ENCODE assay signal across 17 cellular contexts in the genomic region with DNA sequence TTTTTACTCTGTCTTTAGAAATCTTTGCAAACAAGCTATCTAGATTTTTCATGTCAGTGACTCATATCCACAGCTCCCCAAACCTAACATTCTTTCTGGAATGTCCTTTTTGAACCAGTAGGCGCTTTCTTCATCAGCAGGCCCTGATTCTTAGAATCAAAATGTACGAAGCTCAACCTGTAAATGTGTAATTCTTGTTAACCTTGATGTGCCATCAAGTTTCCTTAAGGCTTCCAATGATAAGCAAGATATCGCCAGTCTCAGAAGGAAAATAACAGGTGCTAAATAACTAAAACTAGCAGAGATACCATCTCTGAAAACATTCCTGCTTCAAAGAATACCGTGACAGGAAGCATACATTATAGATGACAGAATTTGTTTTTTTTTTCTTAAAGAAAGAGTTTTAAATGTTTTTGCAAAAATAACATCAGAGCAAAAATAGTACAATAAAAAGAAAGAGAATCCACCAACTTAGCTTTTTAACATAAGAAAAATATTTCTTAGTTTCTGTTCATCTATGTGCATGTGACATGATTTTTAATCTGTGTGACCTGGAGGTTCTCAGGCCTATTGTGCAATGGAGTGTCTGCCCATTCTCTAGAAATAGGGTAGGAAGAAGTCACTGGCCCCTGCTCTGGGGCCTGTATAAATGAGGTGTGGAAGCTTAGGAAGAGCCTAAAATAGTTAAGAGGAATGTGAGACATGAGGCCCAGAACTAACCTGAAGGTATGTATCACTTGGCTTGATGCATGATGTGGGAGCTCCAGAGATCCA. TPM values are rescaled to one million over a fixed set of nuclear protein-coding genes. Genes with fewer than 3 reads are reported as not detected.
DNase-seq lines count a peak whose midpoint lies in the region; TF ChIP-seq lines count a peak whose summit lies in the region.
"Had no signal": no experiment of that assay in that cellular context is flagged by ENCODE, and none has a peak within 500 bp of the region (broad histone marks: within the 10 kb centered on the region; RNA-seq: fewer than 3 reads in every experiment).

No MANE protein-coding gene starts in this region.

- H3K27me3 ChIP-seq in BJ (ENCODE audit: control insufficient read depth, insufficient read depth, low read length) (no peaks in the 10 kb centered on the region), adrenal gland (no peaks in the 10 kb centered on the region), esophagus squamous epithelium (no peaks in the 10 kb centered on the region)
- H3K27me3 ChIP-seq: MG63 had no signal

- TF ChIP-seq CTCF in BJ (IDR thresholded peaks at IDR 0.05; ENCODE audit: insufficient read depth, low read depth, low read length) (peak; percentile 5; the same call in 1 of the 2 replicates), adrenal gland (IDR thresholded peaks at IDR 0.05) (peak in 2 of 6 experiments; percentile 19 to 37), esophagus squamous epithelium (IDR thresholded peaks at IDR 0.05) (no peak)

- intact Hi-C loops in adrenal gland (cut with DNase I), result no loop called here
- intact Hi-C loops in esophagus squamous epithelium (cut with DNase I), result no loop called here

- no peaks in the 10 kb centered on the region for H3K36me3 ChIP-seq in BJ (ENCODE audit: control insufficient read depth, insufficient read depth, low read length)
- no peaks in the 10 kb centered on the region for H3K36me3 ChIP-seq in adrenal gland (replicated peaks in 1 of 2)
- no peaks in the 10 kb centered on the region for H3K36me3 ChIP-seq in esophagus squamous epithelium
- H3K36me3 ChIP-seq: MG63 had no signal

- H3K4me1 ChIP-seq in adrenal gland (replicated peaks in 1 of 2) (peaks cover 0 to 9% of the 10 kb centered on the region in 2 donors), esophagus squamous epithelium (no peaks in the 10 kb centered on the region)

- CTCF ChIA-PET in BJ (lab: Yijun Ruan, JAX), result interaction anchor here (0.6 to 1.0 kb wide), 5 partner anchors 13 to 382 kb away, joined by 3 to 6 read pairs (median 3); no protein-coding TSS in a partner anchor

- no peak for DNase-seq in BJ (ENCODE audit: low read depth)
- peak; percentile 40 for DNase-seq in GM03348 (ENCODE audit: low spot score)
- DNase-seq in adrenal gland, result peak in 1 of 7 donors; percentile 8
- DNase-seq in iris pigment epithelial cell (ENCODE audit: low read depth), result peak; percentile 78
- no peak for DNase-seq in activated CD8-positive, alpha-beta memory T cell treated with anti-CD3 and anti-CD28 coated beads, Interleukin-2, amount 50 U/mL, for 48 hours
- no peak for DNase-seq in esophagus squamous epithelium (lab: John Stamatoyannopoulos, UW)
- DNase-seq in OCI-M2 (lab: John Stamatoyannopoulos, UW; ENCODE audit: unreplicated experiment), result no peak
- no peak for DNase-seq in C1 segment of cervical spinal cord (lab: John Stamatoyannopoulos, UW)
- DNase-seq: anterior cingulate cortex; MG63; NCI-H2107; NCI-H748 treated with DMSO at 0.1 percent for 48 hours; stimulated activated CD4-positive, alpha-beta T cell treated with anti-CD3 and anti-CD28 coated beads, Interleukin-12 subunit alpha, Interleukin-12 subunit beta, amount 100 ng/mL, for 4 hours; stimulated activated naive CD8-positive, alpha-beta T cell treated with anti-CD3 and anti-CD28 coated beads, Interleukin-15, amount 100 ng/mL, for 72 hours; T-helper 1 cell had no signal

- H3K27ac ChIP-seq in adrenal gland (peak overlapping the region in 3 of 5 donors; percentile 37 to 50 (median 43)), esophagus squamous epithelium (no peak overlapping the region)
- H3K27ac ChIP-seq: C4-2B, RWPE1 had no signal

- POLR2A ChIA-PET in BJ (lab: Charles Lee), result interaction anchor here (0.6 kb wide), 1 partner anchor 706 kb away, joined by 3 read pairs; no protein-coding TSS in a partner anchor

- no peak for TF ChIP-seq POLR2A in adrenal gland (IDR thresholded peaks at IDR 0.05)
- no peak for TF ChIP-seq POLR2A in esophagus squamous epithelium (IDR thresholded peaks at IDR 0.05)

- H3K4me3 ChIP-seq in BJ (ENCODE audit: low read depth, low read length) (no peak overlapping the region), adrenal gland (no peak overlapping the region), esophagus squamous epithelium (no peak overlapping the region)
- H3K4me3 ChIP-seq: MG63 had no signal

- H3K9me3 ChIP-seq in adrenal gland (replicated peaks in 1 of 3) (no peaks in the 10 kb centered on the region), esophagus squamous epithelium (no peaks in the 10 kb centered on the region)
- H3K9me3 ChIP-seq: MG63 had no signal

- 30 to 46% (median 38%) methylated on average over 4 of the region's 4 CpGs for WGBS in adrenal gland, 4 donors
- 77% methylated on average over 4 of the region's 4 CpGs for WGBS in esophagus squamous epithelium, 2 donors

RNA-seq across cellular contexts. Expression of gene SECISBP2L, which starts 14.7 kb away (rescaled TPM):
- polyA plus RNA-seq in BJ (2011; rRNA removed) (23.8 and 33.6 TPM in 2 replicates), adrenal gland (10 to 100 TPM in 2 of 3 donors, 1 to 10 TPM in 1; 9.1 to 65.9 (median 12.8) TPM)
- polyA minus RNA-seq in BJ (2011; rRNA and poly(A)+ RNA removed), result 41.9 and 42.4 TPM in 2 replicates
- total RNA-seq in adrenal gland (10 to 100 TPM; 24.9 to 99.2 (median 44.2) TPM), esophagus squamous epithelium (10 to 100 TPM; 15.1 to 33.0 (median 20.3) TPM)

Comparison
In these comparisons a context has a peak if more than half of its experiments do, and no peak if none do; other contexts are left out.
1. DNase-seq: peak in GM03348 (single experiment) and iris pigment epithelial cell (single experiment); none in BJ (single experiment), activated CD8-positive, alpha-beta memory T cell treated with anti-CD3 and anti-CD28 coated beads, Interleukin-2, amount 50 U/mL, for 48 hours (single experiment), esophagus squamous epithelium (single experiment), OCI-M2 (single experiment) and C1 segment of cervical spinal cord (0 of 14).
2. H3K27ac ChIP-seq: peak in adrenal gland (3 of 5); none in esophagus squamous epithelium (0 of 4).